Comparison of ENCODE assay signal across 8 cellular contexts in genomic region chr11:121451982-121452608, GRCh38. TPM values are rescaled to one million over a fixed set of nuclear protein-coding genes. Genes with fewer than 3 reads are reported as not detected.
A peak's percentile ranks its signal among the peaks of the same experiment; 100 is the strongest.
DNase-seq lines count a peak whose midpoint lies in the region; ATAC-seq and TF ChIP-seq lines count a peak whose summit lies in the region.

SORL1 (plus strand) TSS chr11:121452314; CDS start chr11:121452332, 18 bp downstream.

- H3K4me3 ChIP-seq in IMR-90 (ENCODE audit: insufficient read depth, low read depth, low read length) (peak within 1 kb of the TSS; percentile 92), rectal smooth muscle tissue (ENCODE audit: low read length) (peak within 1 kb of the TSS; percentile 83)

- peak within 1 kb of the TSS; percentile 41; the same call in 1 of the 2 replicates for H4K91ac ChIP-seq in IMR-90 (ENCODE audit: insufficient read depth, low read depth, low read length)

- TF ChIP-seq POLR2A in IMR-90 (IDR thresholded peaks at IDR 0.05; ENCODE audit: low read depth, low read length), result no peak

- TF ChIP-seq RAD21 in IMR-90 (IDR thresholded peaks at IDR 0.05; ENCODE audit: low read length), result peak; percentile 56

- no peaks in the 10 kb centered on the region for H3K9me1 ChIP-seq in IMR-90 (ENCODE audit: insufficient read depth, low read length)

- dilution Hi-C loops in IMR-90 (cut with HindIII; ENCODE audit: low sequenced_read_pairs, unreplicated experiment), result no loop called here

- no peaks in the 10 kb centered on the region for H3K4me1 ChIP-seq in IMR-90 (ENCODE audit: control insufficient read depth, insufficient read depth, low read length)
- H3K4me1 ChIP-seq in rectal smooth muscle tissue (ENCODE audit: control insufficient read depth, insufficient read depth, low read length), result no peaks in the 10 kb centered on the region

- no peak within 1 kb of the TSS for H2BK15ac ChIP-seq in IMR-90 (ENCODE audit: low read depth, low read length)

- BruUV-seq in IMR-90 (replicated peaks; lab: Mats Ljungman, UMichigan), result no TSS peak

- TF ChIP-seq CTCF in IMR-90 (conservative IDR thresholded peaks at IDR 0.05; ENCODE audit: low read depth, low read length), result peak; percentile 66

- no peak within 1 kb of the TSS for H3K56ac ChIP-seq in IMR-90 (ENCODE audit: extremely low read depth, insufficient read depth, low read length)

- peak within 1 kb of the TSS; percentile 94 for H3K4me2 ChIP-seq in IMR-90 (ENCODE audit: low read depth, low read length)

- no peak within 1 kb of the TSS for H2BK20ac ChIP-seq in IMR-90 (ENCODE audit: low read depth, low read length)

- peak within 1 kb of the TSS; percentile 31; the same call in 1 of the 2 replicates for H3K27ac ChIP-seq in IMR-90 (ENCODE audit: insufficient read depth, low read length)
- no peak within 1 kb of the TSS for H3K27ac ChIP-seq in rectal smooth muscle tissue (ENCODE audit: low read depth, low read length)

- H2BK120ac ChIP-seq in IMR-90 (ENCODE audit: low read depth, low read length), result peak within 1 kb of the TSS; percentile 75; the same call in 1 of the 2 replicates

- POLR2A ChIA-PET in IMR-90 (lab: Charles Lee; ENCODE audit: unreplicated experiment), result no interaction called here

- H3K36me3 ChIP-seq in IMR-90 (ENCODE audit: control insufficient read depth, insufficient read depth, low read length) (no peaks in the 10 kb centered on the region), rectal smooth muscle tissue (ENCODE audit: control insufficient read depth, insufficient read depth, low read length) (no peaks in the 10 kb centered on the region)

- H3K79me1 ChIP-seq in IMR-90 (ENCODE audit: low read depth in 1 of 2, low read length in 2 of 2), result no peaks in the 10 kb centered on the region; a peak in 1 of 4 replicates

- H3K9ac ChIP-seq in IMR-90 (ENCODE audit: low read depth, low read length) (peak within 1 kb of the TSS; percentile 55), rectal smooth muscle tissue (ENCODE audit: low read length) (peak within 1 kb of the TSS; percentile 43)

- peak within 1 kb of the TSS; percentile 95 for H2AFZ ChIP-seq in IMR-90 (replicated peaks; ENCODE audit: low read length, poor library complexity)

- no peak within 1 kb of the TSS; the same call in 1 of the 2 replicates for H3K14ac ChIP-seq in IMR-90 (replicated peaks; ENCODE audit: low read depth, low read length)

- 0% methylated on average over 50 of the region's 89 CpGs; no CpG with 5 or more reads in 1 of the 2 experiments for WGBS in IMR-90 (ENCODE audit: extremely low coverage in 2 of 2, insufficient read length in 1 of 2), 2 experiments

- no peak within 1 kb of the TSS for H4K5ac ChIP-seq in IMR-90 (ENCODE audit: low read depth, low read length)

- H3K23ac ChIP-seq in IMR-90 (ENCODE audit: low read depth, low read length), result peak within 1 kb of the TSS; percentile 29

- peak within 1 kb of the TSS; percentile 17; the same call in 1 of the 2 replicates for H3K4ac ChIP-seq in IMR-90 (ENCODE audit: low read depth, low read length)

- peak within 1 kb of the TSS in 1 of 2 experiments; percentile 59; a peak in 1 of 4 replicates for H4K8ac ChIP-seq in IMR-90 (ENCODE audit: low read depth in 2 of 2, low read length in 2 of 2)

- H3K27me3 ChIP-seq in IMR-90 (ENCODE audit: control insufficient read depth, insufficient read depth, low read length), result peaks cover 48% of the 10 kb centered on the region
- H3K27me3 ChIP-seq in rectal smooth muscle tissue (ENCODE audit: control insufficient read depth, insufficient read depth, low read length), result no peaks in the 10 kb centered on the region

- H3K18ac ChIP-seq in IMR-90 (ENCODE audit: low read depth, low read length), result no peak within 1 kb of the TSS; the same call in 1 of the 2 replicates

- peak within 1 kb of the TSS; percentile 44 for H2AK9ac ChIP-seq in IMR-90 (replicated peaks; ENCODE audit: low read depth, low read length, poor library complexity)

- intact Hi-C loops in IMR-90 (cut with micrococcal nuclease), result no loop called here

- no peak within 1 kb of the TSS for H2BK5ac ChIP-seq in IMR-90 (ENCODE audit: low read depth, low read length, poor library complexity, severe bottlenecking)

- peak; percentile 85 for DNase-seq in DMS 273 (lab: John Stamatoyannopoulos, UW; ENCODE audit: unreplicated experiment)
- peak; percentile 55 for DNase-seq in IMR-90
- peak; percentile 82 for DNase-seq in SW480 (ENCODE audit: low spot score)
- DNase-seq in anterior cingulate cortex (lab: John Stamatoyannopoulos, UW), result peak in 54 of 58 donors; percentile 28 to 86 (median 70)
- DNase-seq in hepatic stellate cell (ENCODE audit: low spot score), result peak; percentile 57
- DNase-seq in GF-D8 (lab: John Stamatoyannopoulos, UW), result no peak

- ATAC-seq in GM21381 (IDR thresholded peaks at IDR 0.05; ENCODE audit: unreplicated experiment) (peak; percentile 65), IMR-90 (ENCODE audit: low read depth) (peak; percentile 99)

- H3K9me3 ChIP-seq in IMR-90 (ENCODE audit: control insufficient read depth, insufficient read depth, low read length), result no peaks in the 10 kb centered on the region

- CTCF ChIA-PET in IMR-90 (lab: Yijun Ruan, JAX), result interaction anchor here (0.7 kb wide), 1 partner anchor 13 kb away, joined by 4 read pairs; no protein-coding TSS in a partner anchor

- H2AK5ac ChIP-seq in IMR-90 (ENCODE audit: low read depth, low read length), result no peak within 1 kb of the TSS

- H4K20me1 ChIP-seq in IMR-90 (ENCODE audit: insufficient read depth, low read length), result no peaks in the 10 kb centered on the region

- in situ Hi-C loops in IMR-90 (cut with MboI; ENCODE audit: low sequenced_read_pairs), result loop anchor here (25.0 kb wide), 1 partner anchor 660 kb away; the partner anchor contains the start of gene BLID

TF ChIP-seq in IMR-90, 13 proteins besides CTCF, POLR2A, EP300 and RAD21:
- TF ChIP-seq SMC3 (IDR thresholded peaks at IDR 0.05; ENCODE audit: low read depth, low read length) (peak; percentile 30; the same call in 1 of the 2 replicates), MAZ (IDR thresholded peaks at IDR 0.05; ENCODE audit: borderline replicate concordance, low read depth, low read length) (no peak), USF2 (IDR thresholded peaks at IDR 0.05; ENCODE audit: low read depth, low read length) (0 out of 2 replicates have a peak, but pooled peaks have one; percentile 20), ELK1 (IDR thresholded peaks at IDR 0.05; ENCODE audit: borderline replicate concordance, low read depth, low read length) (no peak), CEBPB (IDR thresholded peaks at IDR 0.05; ENCODE audit: low read depth, low read length) (no peak), MAFK (IDR thresholded peaks at IDR 0.05; ENCODE audit: low read depth, low read length) (no peak), MXI1 (IDR thresholded peaks at IDR 0.05; ENCODE audit: borderline replicate concordance, low read depth, low read length) (no peak), RCOR1 (IDR thresholded peaks at IDR 0.05; ENCODE audit: insufficient replicate concordance, low read length) (no peak), FOS (IDR thresholded peaks at IDR 0.05; ENCODE audit: low read depth, low read length) (no peak)

RNA-seq across cellular contexts. Expression of gene SORL1, which starts in this region (rescaled TPM):
- 1.9 and 2.0 TPM in 2 replicates for total RNA-seq in IMR-90 (2012; rRNA removed)
- polyA plus RNA-seq in IMR-90 (2012; rRNA removed), result 1.0 and 1.2 TPM in 2 replicates
- polyA plus RNA-seq in IMR-90 (2012; cell fraction: cytosol; rRNA removed), result 1.1 TPM in 2 replicates
- 1.4 and 1.9 TPM in 2 replicates for polyA plus RNA-seq in IMR-90 (2012; cell fraction: nucleus; rRNA removed; ENCODE audit: low replicate concordance)
